In genomic region chr6:150156460-150156859, GRCh38 we compare ENCODE assay signal across 24 cellular contexts. TPM values are rescaled to one million over a fixed set of nuclear protein-coding genes. Genes with fewer than 3 reads are reported as not detected.
"Had no signal": no experiment of that assay in that cellular context is flagged by ENCODE, and none has a peak within 500 bp of the region (broad histone marks: within the 10 kb centered on the region; RNA-seq: fewer than 3 reads in every experiment).

No MANE protein-coding gene starts in this region.

- H3K27me3 ChIP-seq: right atrium auricular region had no signal

- H3K36me3 ChIP-seq: gastroesophageal sphincter, left ventricle myocardium inferior, lower lobe of right lung, neutrophil, right atrium auricular region, sigmoid colon, stomach had no signal

- FAIRE-seq: endometrium, kidney, urothelium cell line had no signal

- H3K27ac ChIP-seq: gastroesophageal sphincter, left ventricle myocardium inferior, lower lobe of right lung, neutrophil, right atrium auricular region, sigmoid colon, stomach had no signal

- H3K9me3 ChIP-seq: gastroesophageal sphincter, left ventricle myocardium inferior, lower lobe of right lung, neutrophil, right atrium auricular region, sigmoid colon, stomach had no signal

- ATAC-seq: gastroesophageal sphincter, left cardiac atrium, lower lobe of right lung had no signal

- H3K4me3 ChIP-seq: gastroesophageal sphincter, left ventricle myocardium inferior, lower lobe of right lung, right atrium auricular region, sigmoid colon, skin epidermis, stomach had no signal

- DNase-seq: effector memory CD4-positive, alpha-beta T cell; erythroblast; glutamatergic neuron; kidney; left cardiac atrium; left ventricle myocardium inferior; lower lobe of right lung; mesenchymal stem cell; midbrain; naive B cell; posterior cingulate gyrus; sigmoid colon; stimulated activated naive CD4-positive, alpha-beta T cell; stomach; substantia nigra; trophoblast cell had no signal

- H3K4me1 ChIP-seq: gastroesophageal sphincter, sigmoid colon had no signal

RNA-seq across cellular contexts. Expression of gene PPP1R14C, which starts 13.6 kb away (rescaled TPM):
- total RNA-seq: fibroblast of villous mesenchyme, pulmonary artery endothelial cell had no signal
